20 cellular contexts compared by ENCODE assay signal in genomic region chr1:230266456-230266855, GRCh38.
"Had no signal": no experiment of that assay in that cellular context is flagged by ENCODE, and none has a peak within 500 bp of the region (broad histone marks: within the 10 kb centered on the region; RNA-seq: fewer than 3 reads in every experiment).

No MANE protein-coding gene starts in this region.

- ATAC-seq: activated CD4-positive, CD25-positive, alpha-beta regulatory T cell treated with anti-CD3 and anti-CD28 coated beads, Interleukin-2, amount 50 U/mL, for 24 hours; foreskin keratinocyte; lower lobe of right lung; psoas muscle; right lobe of liver had no signal

- H3K9me3 Mint-ChIP-seq: activated naive CD8-positive, alpha-beta T cell treated with anti-CD3 and anti-CD28 coated beads for 36 hours; central memory CD8-positive, alpha-beta T cell; immature natural killer cell; neural crest cell had no signal

- DNase-seq: activated CD4-positive, alpha-beta T cell treated with anti-CD3 and anti-CD28 coated beads, Interleukin-2, amount 50 U/mL, for 4 hours; activated naive CD8-positive, alpha-beta T cell treated with anti-CD3 and anti-CD28 coated beads for 36 hours; activated T-cell treated with anti-CD3 and anti-CD28 coated beads, Interleukin-2, amount 50 U/mL, for 1 hour; amygdala; brain microvascular endothelial cell; cortex of kidney; effector CD4-positive, alpha-beta T cell; foreskin keratinocyte; glutamatergic neuron; immature natural killer cell; lower lobe of right lung; midbrain; psoas muscle; stimulated activated CD4-positive, alpha-beta T cell treated with anti-CD3 and anti-CD28 coated beads, Interleukin-12 subunit alpha, Interleukin-12 subunit beta, amount 100 ng/mL, for 4 hours; stimulated activated CD4-positive, alpha-beta T cell treated with anti-CD3 and anti-CD28 coated beads, Interleukin-2, amount 100 ng/mL, for 24 hours; stimulated activated naive CD4-positive, alpha-beta T cell had no signal

- H3K9me3 ChIP-seq: lower lobe of right lung, psoas muscle, right lobe of liver had no signal

- H3K4me1 ChIP-seq: foreskin keratinocyte, right lobe of liver had no signal

- H3K27me3 ChIP-seq: brain microvascular endothelial cell, foreskin keratinocyte, right lobe of liver had no signal

- H3K4me3 Mint-ChIP-seq: activated naive CD8-positive, alpha-beta T cell treated with anti-CD3 and anti-CD28 coated beads for 36 hours; central memory CD8-positive, alpha-beta T cell; immature natural killer cell; neural crest cell had no signal

- H3K27ac Mint-ChIP-seq: activated naive CD8-positive, alpha-beta T cell treated with anti-CD3 and anti-CD28 coated beads for 36 hours had no signal

- H3K27ac ChIP-seq: brain microvascular endothelial cell, foreskin keratinocyte, lower lobe of right lung, right lobe of liver had no signal

- H3K4me3 ChIP-seq: lower lobe of right lung, psoas muscle, right lobe of liver had no signal

- H3K27me3 Mint-ChIP-seq: activated naive CD8-positive, alpha-beta T cell treated with anti-CD3 and anti-CD28 coated beads for 36 hours; central memory CD8-positive, alpha-beta T cell had no signal
